22 cellular contexts compared by ENCODE assay signal in the genomic region with DNA sequence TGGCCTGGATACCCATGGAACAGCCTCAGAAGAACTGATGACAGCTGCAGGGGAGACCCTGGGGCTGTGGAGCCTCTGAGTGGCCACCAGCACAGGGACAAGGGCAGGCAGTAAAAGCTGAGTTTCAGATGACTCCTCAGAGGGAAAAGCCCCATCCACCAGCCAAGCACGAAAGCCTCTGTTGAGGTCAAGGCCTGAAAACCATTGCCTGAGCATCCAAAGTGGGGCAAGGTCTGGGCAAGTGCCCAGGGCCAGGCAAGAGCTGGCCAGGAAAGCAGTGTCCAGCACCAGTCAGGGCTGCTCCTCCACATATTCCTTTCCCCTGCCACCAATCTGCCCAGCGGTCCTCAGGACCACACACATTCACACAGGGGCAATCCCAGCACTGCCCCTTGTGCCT. TPM values are rescaled to one million over a fixed set of nuclear protein-coding genes. Genes with fewer than 3 reads are reported as not detected.
"Had no signal": no experiment of that assay in that cellular context is flagged by ENCODE, and none has a peak within 500 bp of the region (broad histone marks: within the 10 kb centered on the region; RNA-seq: fewer than 3 reads in every experiment).

No MANE protein-coding gene starts in this region.

- DNase-seq: activated CD4-positive, alpha-beta memory T cell treated with anti-CD3 and anti-CD28 coated beads, Interleukin-2, amount 10 ng/mL, durations not matched to agents 7 days and 5 days; activated CD4-positive, alpha-beta T cell treated with anti-CD3 and anti-CD28 coated beads for 36 hours; activated effector memory CD4-positive, alpha-beta T cell treated with anti-CD3 and anti-CD28 coated beads, Interleukin-2, amount 50 U/mL, for 16 hours; activated T-cell treated with anti-CD3 and anti-CD28 coated beads, Interleukin-2, amount 50 U/mL, for 48 hours; brain microvascular endothelial cell; cortex of kidney; effector CD8-positive, alpha-beta T cell; esophagus squamous epithelium; foreskin fibroblast; immature natural killer cell; lower lobe of right lung; naive thymus-derived CD4-positive, alpha-beta T cell; stimulated activated CD4-positive, alpha-beta T cell treated with anti-CD3 and anti-CD28 coated beads, Interleukin-15, amount 100 ng/mL, for 24 hours; stimulated activated CD4-positive, alpha-beta T cell treated with anti-CD3 and anti-CD28 coated beads, Interleukin-4, amount 100 ng/mL, for 1 hour; stimulated activated naive CD4-positive, alpha-beta T cell; T-helper 17 cell; upper lobe of left lung had no signal

- H3K9me3 ChIP-seq: esophagus squamous epithelium, lower lobe of right lung, upper lobe of left lung had no signal

- H3K27me3 ChIP-seq: brain microvascular endothelial cell, esophagus squamous epithelium, upper lobe of left lung had no signal

- H3K27ac ChIP-seq: brain microvascular endothelial cell, lower lobe of right lung, upper lobe of left lung had no signal

- H3K36me3 ChIP-seq: brain microvascular endothelial cell, esophagus squamous epithelium had no signal

- ATAC-seq: activated CD4-positive, alpha-beta T cell treated with anti-CD3 and anti-CD28 coated beads for 36 hours; activated naive CD4-positive, alpha-beta T cell treated with anti-CD3 and anti-CD28 coated beads, Interleukin-2, amount 50 U/mL, for 72 hours; lower lobe of right lung; naive thymus-derived CD4-positive, alpha-beta T cell; T-helper 17 cell had no signal

- H3K4me3 ChIP-seq: esophagus squamous epithelium, lower lobe of right lung, skin epidermis, upper lobe of left lung had no signal

RNA-seq across cellular contexts. Expression of gene AGRP, which starts 18.8 kb away (rescaled TPM):
- total RNA-seq: activated CD4-positive, alpha-beta memory T cell treated with anti-CD3 and anti-CD28 coated beads, Interleukin-2, amount 10 ng/mL, durations not matched to agents 7 days and 5 days; activated CD4-positive, alpha-beta T cell treated with anti-CD3 and anti-CD28 coated beads for 36 hours; endothelial cell of umbilical vein; esophagus squamous epithelium; mesothelial cell of epicardium; naive thymus-derived CD4-positive, alpha-beta T cell; subcutaneous adipose tissue; T-helper 17 cell had no signal

RNA-seq across cellular contexts. Expression of gene HSD11B2, which starts 33.6 kb away (rescaled TPM):
- total RNA-seq: activated CD4-positive, alpha-beta memory T cell treated with anti-CD3 and anti-CD28 coated beads, Interleukin-2, amount 10 ng/mL, durations not matched to agents 7 days and 5 days; endothelial cell of umbilical vein; T-helper 17 cell had no signal
